26 cellular contexts compared by ENCODE assay signal in the genomic region with DNA sequence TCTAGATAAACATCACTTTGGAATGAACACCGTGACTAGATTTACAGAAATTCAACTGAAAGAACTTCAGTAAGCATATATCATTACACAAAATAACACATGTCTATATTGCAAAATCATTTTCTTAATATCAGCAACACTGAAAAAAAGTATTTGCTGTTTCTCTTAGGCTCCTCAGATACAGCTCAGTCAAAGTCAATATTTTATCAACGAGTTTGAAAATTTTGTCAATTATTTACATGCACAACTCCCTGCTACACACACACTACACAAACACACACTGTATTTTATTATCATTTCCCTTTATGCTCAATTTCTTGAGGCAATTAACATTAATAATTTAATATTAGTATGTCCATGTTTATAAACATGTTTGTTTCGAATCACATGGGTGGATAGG. TPM values are rescaled to one million over a fixed set of nuclear protein-coding genes. Genes with fewer than 3 reads are reported as not detected.
"Had no signal": no experiment of that assay in that cellular context is flagged by ENCODE, and none has a peak within 500 bp of the region (broad histone marks: within the 10 kb centered on the region; RNA-seq: fewer than 3 reads in every experiment).

No MANE protein-coding gene starts in this region.

- H3K4me1 ChIP-seq: stomach, suprapubic skin, testis, thyroid gland, tibial artery, tibial nerve, transverse colon, upper lobe of left lung, upper lobe of right lung, uterus, vagina had no signal

- ATAC-seq: stimulated activated effector memory CD8-positive, alpha-beta T cell treated with anti-CD3 and anti-CD28 coated beads, Interleukin-12 subunit alpha, Interleukin-12 subunit beta, amount 100 ng/mL, for 72 hours; stimulated activated memory B cell treated with anti-CD40 and anti-IgM and Interleukin-4, amounts not matched to agents 10 μg/mL and 1 μg/mL and 100 μg/mL, for 72 hours; stimulated activated naive B cell treated with anti-CD40 and anti-IgM and Interleukin-4, amounts not matched to agents 10 μg/mL and 1 μg/mL and 100 μg/mL, for 72 hours; stimulated activated naive CD8-positive, alpha-beta T cell treated with anti-CD3 and anti-CD28 coated beads, Interleukin-15, amount 100 ng/mL, for 72 hours; stimulated activated naive CD8-positive, alpha-beta T cell treated with anti-CD3 and anti-CD28 coated beads, Interleukin-15, Interleukin-2, amounts not matched to agents 100 U/mL and 50 U/mL, for 24 hours; upper lobe of right lung had no signal

- H3K4me3 ChIP-seq: stomach, suprapubic skin, testis, thoracic aorta, thyroid gland, tibial artery, tibial nerve, transverse colon, upper lobe of left lung, upper lobe of right lung, uterus, vagina had no signal

- H3K27ac ChIP-seq: stomach, suprapubic skin, testis, thoracic aorta, thyroid gland, tibial artery, tibial nerve, transverse colon, upper lobe of left lung, upper lobe of right lung, uterus, vagina had no signal

- H3K36me3 ChIP-seq: stomach, suprapubic skin, thoracic aorta, thyroid gland, tibial artery, tibial nerve, transverse colon, upper lobe of left lung, upper lobe of right lung, uterus, vagina had no signal

- H3K9me3 ChIP-seq: stomach, suprapubic skin, testis, thoracic aorta, thyroid gland, tibial artery, tibial nerve, transverse colon, upper lobe of left lung, upper lobe of right lung, uterus, vagina had no signal

- H3K27me3 ChIP-seq: stomach, suprapubic skin, testis, thyroid gland, tibial artery, tibial nerve, transverse colon, upper lobe of left lung, upper lobe of right lung, uterus, vagina had no signal

- FAIRE-seq: urothelium cell line had no signal

- DNase-seq: stimulated activated CD4-positive, alpha-beta T cell treated with anti-CD3 and anti-CD28 coated beads, Interleukin-2, amount 100 ng/mL, for 48 hours; stimulated activated CD4-positive, alpha-beta T cell treated with anti-CD3 and anti-CD28 coated beads, Interleukin-4, amount 100 ng/mL, for 1 hour; stimulated activated CD4-positive, alpha-beta T cell treated with anti-CD3 and anti-CD28 coated beads, Interleukin-4, amount 100 ng/mL, for 24 hours; stimulated activated CD4-positive, alpha-beta T cell treated with anti-CD3 and anti-CD28 coated beads, Interleukin-4, amount 100 ng/mL, for 4 hours; stimulated activated CD8-positive, alpha-beta memory T cell treated with anti-CD3 and anti-CD28 coated beads, Interleukin-4, amount 100 ng/mL, for 48 hours; stimulated activated naive B cell treated with anti-CD40 and anti-IgM and Interleukin-4, amounts not matched to agents 10 μg/mL and 1 μg/mL and 100 μg/mL, for 72 hours; stimulated activated naive CD4-positive, alpha-beta T cell; stimulated activated naive CD4-positive, alpha-beta T cell treated with Interleukin-2 at 50 U/mL for 16 hours; stimulated activated naive CD8-positive, alpha-beta T cell treated with anti-CD3 and anti-CD28 coated beads, Interleukin-15, amount 100 ng/mL, for 72 hours; stimulated activated naive CD8-positive, alpha-beta T cell treated with anti-CD3 and anti-CD28 coated beads, Interleukin-15, Interleukin-2, amounts not matched to agents 100 U/mL and 50 U/mL, for 24 hours; stomach; substantia nigra; testis; thyroid gland; tibial artery; transverse colon; upper lobe of left lung; upper lobe of right lung; uterus had no signal

RNA-seq across cellular contexts. Expression of gene PZP, which starts 3.8 kb away (rescaled TPM):
- total RNA-seq: stomach, thoracic aorta, thyroid gland, transverse colon, vagina had no signal
